21 cellular contexts compared by ENCODE assay signal in the genomic region with DNA sequence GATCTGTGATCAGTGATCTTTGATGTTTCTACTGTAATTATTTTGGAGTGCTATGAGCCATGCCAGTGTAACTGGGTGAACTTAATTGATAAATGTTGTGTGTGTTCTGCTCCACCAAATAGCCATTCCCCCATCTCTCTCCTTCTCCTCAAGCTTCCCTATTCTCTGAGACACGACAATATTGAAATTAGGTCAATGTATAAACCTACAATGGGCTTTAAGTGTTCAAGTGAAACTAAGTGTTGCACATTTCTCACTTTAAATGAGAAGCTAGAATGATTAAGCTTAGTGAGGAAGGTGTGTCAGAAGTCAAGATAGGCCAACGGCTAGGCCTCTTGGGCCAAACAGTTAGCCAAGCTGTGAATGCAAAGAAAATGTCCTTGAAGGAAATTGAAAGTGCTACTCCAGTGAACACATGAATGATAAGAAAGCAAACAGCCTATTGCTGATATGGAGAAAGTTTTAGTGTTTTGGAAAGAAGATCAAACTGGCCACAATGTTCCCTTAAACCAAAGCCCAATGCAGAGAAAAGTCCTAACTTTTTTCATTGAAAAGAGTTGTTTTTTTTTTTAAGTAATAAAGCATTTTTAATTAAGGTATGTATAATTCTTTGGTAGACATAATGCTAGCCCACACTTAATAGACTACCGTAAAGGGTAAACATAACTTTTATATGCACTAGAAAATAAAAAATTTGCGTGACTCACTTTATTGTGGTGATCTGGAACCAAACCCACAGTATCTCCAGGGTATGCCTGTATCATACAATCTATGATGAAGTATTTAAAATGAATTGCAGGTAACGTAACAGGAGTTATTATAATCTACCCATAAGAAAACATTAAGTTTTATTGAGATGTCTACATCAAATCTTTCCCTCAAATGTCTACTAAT. TPM values are rescaled to one million over a fixed set of nuclear protein-coding genes. Genes with fewer than 3 reads are reported as not detected.
A peak's percentile ranks its signal among the peaks of the same experiment; 100 is the strongest.
DNase-seq lines count a peak whose midpoint lies in the region; FAIRE-seq and TF ChIP-seq lines count a peak whose summit lies in the region.
"Had no signal": no experiment of that assay in that cellular context is flagged by ENCODE, and none has a peak within 500 bp of the region (broad histone marks: within the 10 kb centered on the region; RNA-seq: fewer than 3 reads in every experiment).

No MANE protein-coding gene starts in this region.

- H4K20me1 ChIP-seq in endothelial cell of umbilical vein (replicated peaks; ENCODE audit: control insufficient read depth, extremely low read depth, insufficient read depth, low read length) = no peaks in the 10 kb centered on the region

- H3K79me2 ChIP-seq in endothelial cell of umbilical vein (ENCODE audit: control insufficient read depth, insufficient read depth, low read length) = no peaks in the 10 kb centered on the region

- no peak for DNase-seq in H54 (ENCODE audit: insufficient read length, low spot score)
- peak; percentile 24 for DNase-seq in OCI-M2 (lab: John Stamatoyannopoulos, UW; ENCODE audit: unreplicated experiment)
- no peak for DNase-seq in endothelial cell of umbilical vein (ENCODE audit: low read depth, low spot score)
- peak; percentile 43 for DNase-seq in stomach
- no peak for DNase-seq in cortex of kidney (lab: John Stamatoyannopoulos, UW)
- DNase-seq in DMS 273 (lab: John Stamatoyannopoulos, UW; ENCODE audit: unreplicated experiment) = no peak
- no peak for DNase-seq in spleen
- DNase-seq: C1 segment of cervical spinal cord; CD4-positive, alpha-beta memory T cell; COR-L47; NCI-H1092 treated with DMSO at 0.1 percent for 48 hours; NCI-H1436 treated with DMSO at 0.1 percent for 48 hours; NCI-H187 treated with DMSO at 0.1 percent for 48 hours; NCI-H446; NCI-H524 treated with DMSO at 0.1 percent for 48 hours; NCI-H774; SIG-M5 had no signal

- H3K4me1 ChIP-seq in endothelial cell of umbilical vein (ENCODE audit: control insufficient read depth, extremely low read depth, insufficient read depth, low read length) (peaks cover 38% of the 10 kb centered on the region), stomach (peaks cover 5 to 24% (median 10%) of the 10 kb centered on the region in 4 donors), spleen (peaks cover 0 to 11% (median 3%) of the 10 kb centered on the region in 6 donors)

- H3K4me2 ChIP-seq in endothelial cell of umbilical vein (ENCODE audit: insufficient read depth, low read length) = peak overlapping the region; percentile 94

- FAIRE-seq in H54 (lab: Jason Lieb, UNC) = peak; percentile 86
- no peak for FAIRE-seq in endothelial cell of umbilical vein (lab: Jason Lieb, UNC)
- FAIRE-seq: A204.1, G401.6, H1 had no signal

- H3K9me1 ChIP-seq in endothelial cell of umbilical vein (replicated peaks; ENCODE audit: control insufficient read depth, extremely low read depth, insufficient read depth, low read length) = no peaks in the 10 kb centered on the region

- H3K9me3 ChIP-seq in endothelial cell of umbilical vein (replicated peaks; ENCODE audit: control insufficient read depth, insufficient read depth, low read length) (no peaks in the 10 kb centered on the region), stomach (no peaks in the 10 kb centered on the region), spleen (no peaks in the 10 kb centered on the region)

- no peak for TF ChIP-seq CTCF in endothelial cell of umbilical vein (IDR thresholded peaks at IDR 0.05; ENCODE audit: extremely low read depth in 1 of 2, insufficient read depth in 1 of 2, low read depth in 1 of 2, low read length in 2 of 2)
- no peak for TF ChIP-seq CTCF in stomach (IDR thresholded peaks at IDR 0.05)
- no peak for TF ChIP-seq CTCF in spleen (IDR thresholded peaks at IDR 0.05 in 8 of 11, conservative IDR thresholded peaks at IDR 0.05 in 3 of 11)

- H3K27me3 ChIP-seq in endothelial cell of umbilical vein (ENCODE audit: control insufficient read depth in 2 of 2, insufficient read depth in 2 of 2, low read length in 2 of 2) (no peaks in the 10 kb centered on the region), stomach (no peaks in the 10 kb centered on the region), spleen (replicated peaks in 1 of 7) (no peaks in the 10 kb centered on the region)

- H3K27ac ChIP-seq in endothelial cell of umbilical vein (ENCODE audit: insufficient read depth, low read depth, low read length) (peak overlapping the region; percentile 100), stomach (peak overlapping the region in 4 of 5 donors; percentile 34 to 69 (median 45)), spleen (no peak overlapping the region)
- H3K27ac ChIP-seq: HL-60 had no signal

- TF ChIP-seq EP300 in stomach (IDR thresholded peaks at IDR 0.05) = no peak

- BruUV-seq in endothelial cell of umbilical vein (replicated peaks; lab: Mats Ljungman, UMichigan) = no TSS peak

- no peaks in the 10 kb centered on the region for H3K36me3 ChIP-seq in endothelial cell of umbilical vein (ENCODE audit: control insufficient read depth in 2 of 2, extremely low read depth in 1 of 2, insufficient read depth in 2 of 2, low read length in 2 of 2)
- no peaks in the 10 kb centered on the region for H3K36me3 ChIP-seq in stomach
- H3K36me3 ChIP-seq in spleen = no peaks in the 10 kb centered on the region

- dilution Hi-C loops in endothelial cell of umbilical vein (cut with MboI; ENCODE audit: extremely low pct_ligation_motif_present, low sequenced_read_pairs) = no loop called here

- 30 to 56% (median 44%) methylated on average over 5 of the region's 5 CpGs for WGBS in stomach, 5 donors
- 77 to 90% (median 80%) methylated on average over 5 of the region's 5 CpGs for WGBS in spleen, 5 donors

- TF ChIP-seq POLR2A in H54 (IDR thresholded peaks at IDR 0.05; ENCODE audit: low read depth, low read length) (no peak), endothelial cell of umbilical vein (IDR thresholded peaks at IDR 0.05; ENCODE audit: low read depth, low read length) (peak; percentile 24), stomach (IDR thresholded peaks at IDR 0.05) (no peak), spleen (IDR thresholded peaks at IDR 0.05) (no peak)

- intact Hi-C loops in endothelial cell of umbilical vein (cut with micrococcal nuclease) = loop anchor here (1.0 to 5.0 kb wide), 4 partner anchors 79 to 633 kb away; no protein-coding TSS in a partner anchor
- intact Hi-C loops in stomach (cut with DNase I; ENCODE audit: low total_unique reads) = no loop called here
- intact Hi-C loops in spleen (cut with DNase I; ENCODE audit: low total_unique reads) = no loop called here

- POLR2A ChIA-PET in endothelial cell of umbilical vein (lab: Charles Lee) = no interaction called here

- peak overlapping the region; percentile 8 for H3K9ac ChIP-seq in endothelial cell of umbilical vein (replicated peaks; ENCODE audit: extremely low read depth, insufficient read depth, low read length)

- CTCF ChIA-PET in endothelial cell of umbilical vein (lab: Charles Lee) = interaction anchor here (0.7 kb wide), 1 partner anchor 18 kb away, joined by 3 read pairs; no protein-coding TSS in a partner anchor

- peak overlapping the region; percentile 3 for H2AFZ ChIP-seq in endothelial cell of umbilical vein (ENCODE audit: low read depth, low read length)

- no peak overlapping the region for H3K4me3 ChIP-seq in endothelial cell of umbilical vein (replicated peaks in 1 of 3; ENCODE audit: insufficient read depth in 1 of 3, low read depth in 1 of 3, low read length in 3 of 3)
- H3K4me3 ChIP-seq in stomach = no peak overlapping the region
- H3K4me3 ChIP-seq in spleen = no peak overlapping the region

TF ChIP-seq in endothelial cell of umbilical vein, 7 proteins besides CTCF, POLR2A, EP300 and RAD21:
- no peak for TF ChIP-seq GATA2 (IDR thresholded peaks at IDR 0.05; ENCODE audit: insufficient read depth, insufficient read length, low read depth, low read length)
- no peak for TF ChIP-seq MYC (IDR thresholded peaks at IDR 0.05; ENCODE audit: low read depth, low read length)
- no peak for TF ChIP-seq POLR2AphosphoS5 (IDR thresholded peaks at IDR 0.05; ENCODE audit: insufficient read depth, low read depth, low read length)
- TF ChIP-seq, protein P1, sequence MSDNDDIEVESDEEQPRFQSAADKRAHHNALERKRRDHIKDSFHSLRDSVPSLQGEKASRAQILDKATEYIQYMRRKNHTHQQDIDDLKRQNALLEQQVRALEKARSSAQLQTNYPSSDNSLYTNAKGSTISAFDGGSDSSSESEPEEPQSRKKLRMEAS (IDR thresholded peaks at IDR 0.05; ENCODE audit: insufficient read depth, insufficient read length) = no peak
- no peak for TF ChIP-seq FOS (IDR thresholded peaks at IDR 0.05; ENCODE audit: borderline replicate concordance, insufficient read depth, low read length)
- TF ChIP-seq EZH2 (IDR thresholded peaks at IDR 0.05; ENCODE audit: borderline replicate concordance, low read depth, low read length, severe bottlenecking) = no peak
- no peak for TF ChIP-seq JUN (IDR thresholded peaks at IDR 0.05; ENCODE audit: borderline replicate concordance, insufficient read depth, insufficient read length, low read depth)

RNA-seq across cellular contexts. Expression of a gene that starts 42.5 kb away (rescaled TPM):
- total RNA-seq in endothelial cell of umbilical vein = 220 and 287 TPM in 2 replicates
- polyA plus RNA-seq in endothelial cell of umbilical vein = 73.4 and 91.1 TPM in 2 replicates
- 125 and 150 TPM in 2 replicates for polyA plus RNA-seq in endothelial cell of umbilical vein (2011; cell fraction: cytosol; rRNA removed)
- polyA plus RNA-seq in endothelial cell of umbilical vein (2011; cell fraction: nucleus; rRNA removed) = 110 and 121 TPM in 2 replicates
- polyA plus RNA-seq in endothelial cell of umbilical vein (2012) = 120 and 220 TPM in 2 replicates
- 138 and 175 TPM in 2 replicates for polyA minus RNA-seq in endothelial cell of umbilical vein
- polyA minus RNA-seq in endothelial cell of umbilical vein (2011; cell fraction: cytosol; rRNA and poly(A)+ RNA removed) = not detected
- polyA minus RNA-seq in endothelial cell of umbilical vein (2011; cell fraction: nucleus; rRNA and poly(A)+ RNA removed) = 108 and 116 TPM in 2 replicates
- 100 to 1,000 TPM in 4 of 5 donors, 10 to 100 TPM in 1; 92.1 to 320 (median 187) TPM for total RNA-seq in stomach
- 100 to 1,000 TPM; 157 to 423 (median 409) TPM for polyA plus RNA-seq in stomach
- 100 to 1,000 TPM in 2 of 7 donors, 10 to 100 TPM in 5; 55.7 to 129 (median 71.9) TPM for total RNA-seq in spleen
- 10 to 100 TPM; 19.1 to 63.4 (median 26.2) TPM for polyA plus RNA-seq in spleen
- polyA plus RNA-seq: CD4-positive, alpha-beta memory T cell had no signal

Comparison
In these comparisons a context has a peak if more than half of its experiments do, and no peak if none do; other contexts are left out.
1. DNase-seq: peak in OCI-M2 (single experiment) and stomach (single experiment); none in H54 (single experiment), endothelial cell of umbilical vein (single experiment), cortex of kidney (single experiment), DMS 273 (single experiment) and spleen (single experiment).
2. H3K27ac ChIP-seq: peak in endothelial cell of umbilical vein (single experiment) and stomach (4 of 5); none in spleen (0 of 8).